Comparison of ENCODE assay signal across 2 cellular contexts in genomic region chr17:65265276-65265675, GRCh38.
TF ChIP-seq lines count a peak whose summit lies in the region.

No MANE protein-coding gene starts in this region.

TF ChIP-seq in SK-N-SH, 30 proteins besides CTCF, POLR2A, EP300 and RAD21:
- TF ChIP-seq ZBTB33 (IDR thresholded peaks at IDR 0.05; ENCODE audit: borderline replicate concordance, low read depth) (no peak), USF1 (IDR thresholded peaks at IDR 0.05; ENCODE audit: borderline replicate concordance, low read depth) (no peak), TCF12 (IDR thresholded peaks at IDR 0.05) (no peak), RCOR1 (IDR thresholded peaks at IDR 0.05; ENCODE audit: low read length) (no peak), ELF1 (IDR thresholded peaks at IDR 0.05) (no peak), NRF1 (IDR thresholded peaks at IDR 0.05; ENCODE audit: low read depth, low read length) (no peak), RFX5 (IDR thresholded peaks at IDR 0.05; ENCODE audit: low read length) (no peak), SMC3 (IDR thresholded peaks at IDR 0.05; ENCODE audit: low read depth, low read length) (no peak), JUND (IDR thresholded peaks at IDR 0.05) (no peak), SIN3A (IDR thresholded peaks at IDR 0.05; ENCODE audit: borderline replicate concordance, low read depth, low read length) (no peak), GATA2 (CRISPR knock-in tag; IDR thresholded peaks at IDR 0.05) (no peak)

TF ChIP-seq in SK-N-SH treated with all-trans-retinoic acid at 6 μM for 48 hours, 23 proteins besides CTCF, POLR2A, EP300 and RAD21 (continued from another document):
- TF ChIP-seq CREB5 (CRISPR knock-in tag; IDR thresholded peaks at IDR 0.05; ENCODE audit: low read depth) (no peak), CSRNP3 (CRISPR knock-in tag; IDR thresholded peaks at IDR 0.05) (no peak), ZNF70 (CRISPR knock-in tag; IDR thresholded peaks at IDR 0.05) (no peak), TSHZ2 (CRISPR knock-in tag; IDR thresholded peaks at IDR 0.05) (no peak)
